Comparison of ENCODE assay signal across 8 cellular contexts in the genomic region with DNA sequence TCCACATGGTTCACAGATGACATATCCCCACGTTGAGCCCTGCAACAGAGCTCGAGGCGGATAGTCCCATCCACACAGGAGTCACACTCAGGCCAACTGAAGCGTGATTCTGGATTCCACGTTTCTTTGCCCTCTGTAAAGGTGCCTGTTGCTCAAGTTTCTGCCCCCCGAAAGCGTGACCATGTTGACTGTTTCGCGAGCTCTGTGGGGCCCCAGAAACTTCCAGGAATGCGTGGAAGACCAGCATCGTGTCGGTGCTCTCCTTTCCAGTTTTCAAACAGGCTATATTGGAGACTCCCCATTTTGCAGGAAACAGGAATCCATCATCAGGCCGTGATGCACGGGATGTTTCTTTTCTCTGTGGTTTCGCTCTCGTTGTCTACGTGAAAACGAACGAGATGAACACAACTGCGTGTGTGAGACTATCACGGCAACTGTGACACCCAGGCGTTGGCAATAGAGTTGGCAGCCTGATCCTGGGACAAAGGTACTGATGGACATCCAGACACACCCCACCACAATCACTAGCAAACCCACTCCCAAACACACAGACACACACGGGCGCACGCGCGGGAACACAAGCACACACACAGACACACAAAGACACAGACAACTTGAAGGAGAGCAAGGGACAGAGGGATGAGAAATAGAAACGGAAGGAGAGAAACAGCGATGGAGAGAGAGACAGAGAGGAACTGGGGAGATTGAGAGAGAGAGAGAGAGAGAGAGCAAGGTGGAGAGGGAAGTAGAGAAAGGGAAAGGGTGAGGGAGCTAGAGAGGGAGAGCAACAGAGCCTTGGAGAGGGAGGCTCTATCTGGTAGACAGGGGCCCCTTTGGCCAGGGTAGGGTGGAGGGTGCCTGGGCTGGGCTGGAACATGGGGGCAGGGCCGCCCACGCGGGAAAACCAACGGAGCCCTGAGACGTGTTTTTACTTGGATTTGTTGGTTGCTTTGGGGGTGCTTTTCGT.
A peak's percentile ranks its signal among the peaks of the same experiment; 100 is the strongest.
DNase-seq lines count a peak whose midpoint lies in the region; ATAC-seq, FAIRE-seq and TF ChIP-seq lines count a peak whose summit lies in the region.
"Not testable (repeated sequence)": the region's sequence is repeated elsewhere in the genome, so short reads cannot be mapped to it uniquely, and the experiment has no call there.

No MANE protein-coding gene starts in this region.

- WGBS in HepG2 (ENCODE audit: low lambda C conversion rate) = 54% methylated on average over 35 of the region's 35 CpGs
- 19 to 23% methylated on average over 35 of the region's 35 CpGs for WGBS in thyroid gland, 2 donors

- H3K27ac Mint-ChIP-seq in activated CD8-positive, alpha-beta T cell treated with anti-CD3 and anti-CD28 coated beads, Interleukin-2, amount 10 ng/mL, durations not matched to agents 7 days and 5 days = peak overlapping the region; percentile 66

- DNase-seq in ELR (ENCODE audit: low read depth) (peak; percentile 33), MG63 (peak; percentile 43), brain microvascular endothelial cell (peak; percentile 54), fibroblast of the aortic adventitia (ENCODE audit: low read depth) (peak; percentile 40), posterior cingulate gyrus (peak in 9 of 10 donors; percentile 45 to 95 (median 60)), thyroid gland (peak; percentile 13 to 26)
- peak; percentile 54 for DNase-seq in activated CD8-positive, alpha-beta T cell treated with anti-CD3 and anti-CD28 coated beads, Interleukin-2, amount 10 ng/mL, durations not matched to agents 7 days and 5 days
- DNase-seq in HepG2 (ENCODE audit: low spot score) = not testable (repeated sequence)

- H2AFZ ChIP-seq in HepG2 (ENCODE audit: low read length) = not testable (repeated sequence)

- peaks cover 10% of the 10 kb centered on the region; the same call in 1 of the 2 replicates for H3K4me1 ChIP-seq in HepG2 (ENCODE audit: insufficient read depth, low read length)
- peaks cover 10 to 37% of the 10 kb centered on the region in 2 donors for H3K4me1 ChIP-seq in thyroid gland

- not testable (repeated sequence) for TF ChIP-seq RAD21 in HepG2 (CRISPR knock-in tag; IDR thresholded peaks at IDR 0.05)

- intact Hi-C loops in HepG2 (cut with micrococcal nuclease; ENCODE audit: unreplicated experiment); posterior cingulate gyrus (cut with DNase I); thyroid gland (cut with DNase I): not testable (repeated sequence)

- POLR2A ChIA-PET in activated CD8-positive, alpha-beta T cell treated with anti-CD3 and anti-CD28 coated beads, Interleukin-2, amount 10 ng/mL, durations not matched to agents 7 days and 5 days (lab: Charles Lee) = interaction anchor here (2.8 kb wide), 1 partner anchor 1018 kb away, joined by 19 read pairs; no protein-coding TSS in a partner anchor
- POLR2A ChIA-PET in HepG2 (lab: Yijun Ruan, JAX) = interaction anchor here (2.2 kb wide), 1 partner anchor 1018 kb away, joined by 5 read pairs; no protein-coding TSS in a partner anchor

- not testable (repeated sequence) for ATAC-seq in activated CD8-positive, alpha-beta T cell treated with anti-CD3 and anti-CD28 coated beads, Interleukin-2, amount 10 ng/mL, durations not matched to agents 7 days and 5 days; HepG2

- H3K27me3 ChIP-seq in MG63; HepG2 (ENCODE audit: control insufficient read depth in 1 of 2, insufficient read depth in 2 of 2, low read length in 2 of 2): not testable (repeated sequence)
- peaks cover 16% of the 10 kb centered on the region for H3K27me3 ChIP-seq in brain microvascular endothelial cell (replicated peaks)
- H3K27me3 ChIP-seq in thyroid gland = peaks cover 15% of the 10 kb centered on the region

- in situ Hi-C loops in brain microvascular endothelial cell (cut with HindIII; ENCODE audit: low pct_ligation_motif_present, low sequenced_read_pairs); HepG2 (cut with HindIII; ENCODE audit: extremely low pct_ligation_motif_present, low pct_unique_long_range_greater_than_20kb): not testable (repeated sequence)

- H3K9me3 Mint-ChIP-seq in activated CD8-positive, alpha-beta T cell treated with anti-CD3 and anti-CD28 coated beads, Interleukin-2, amount 10 ng/mL, durations not matched to agents 7 days and 5 days (ENCODE audit: insufficient read depth) = not testable (repeated sequence)

- H3K27ac ChIP-seq in brain microvascular endothelial cell = peak overlapping the region; percentile 29
- H3K27ac ChIP-seq in HepG2 (ENCODE audit: extremely low read length, insufficient read depth, low read length); thyroid gland: not testable (repeated sequence)

- H3K36me3 Mint-ChIP-seq in activated CD8-positive, alpha-beta T cell treated with anti-CD3 and anti-CD28 coated beads, Interleukin-2, amount 10 ng/mL, durations not matched to agents 7 days and 5 days (ENCODE audit: low read depth) = peaks cover 23% of the 10 kb centered on the region

- TSS peak; percentile 46 for BruUV-seq in HepG2 (replicated peaks; lab: Mats Ljungman, UMichigan)

- peak overlapping the region; percentile 53 for H3K4me2 ChIP-seq in HepG2 (ENCODE audit: low read depth, low read length)

- not testable (repeated sequence) for H3K9me3 ChIP-seq in MG63; HepG2 (ENCODE audit: low read length); thyroid gland

- not testable (repeated sequence) for H3K9ac ChIP-seq in HepG2 (ENCODE audit: insufficient read depth, low read depth, low read length)

- TF ChIP-seq EP300 in HepG2 (IDR thresholded peaks at IDR 0.05; ENCODE audit: low read depth in 2 of 2, low read length in 2 of 2); HepG2 (CRISPR knock-in tag; IDR thresholded peaks at IDR 0.05; ENCODE audit: borderline replicate concordance): not testable (repeated sequence)

- peaks cover 29% of the 10 kb centered on the region for H3K27me3 Mint-ChIP-seq in activated CD8-positive, alpha-beta T cell treated with anti-CD3 and anti-CD28 coated beads, Interleukin-2, amount 10 ng/mL, durations not matched to agents 7 days and 5 days (ENCODE audit: low read depth)

- not testable (repeated sequence) for H3K79me2 ChIP-seq in HepG2 (ENCODE audit: insufficient read depth, low read length)

- H3K4me3 Mint-ChIP-seq in activated CD8-positive, alpha-beta T cell treated with anti-CD3 and anti-CD28 coated beads, Interleukin-2, amount 10 ng/mL, durations not matched to agents 7 days and 5 days = peak overlapping the region; percentile 87

- TF ChIP-seq POLR2A in HepG2 (IDR thresholded peaks at IDR 0.05; ENCODE audit: insufficient read depth in 1 of 2, low read depth in 2 of 2, low read length in 2 of 2); thyroid gland (IDR thresholded peaks at IDR 0.05): not testable (repeated sequence)

- not testable (repeated sequence) for FAIRE-seq in HepG2 (lab: Jason Lieb, UNC)

- H4K20me1 ChIP-seq in HepG2 (ENCODE audit: insufficient read depth, low read length) = not testable (repeated sequence)

- peak overlapping the region; percentile 68 for H3K4me3 ChIP-seq in MG63
- peak overlapping the region; percentile 67 for H3K4me3 ChIP-seq in brain microvascular endothelial cell (ENCODE audit: low read depth, low read length)
- H3K4me3 ChIP-seq in fibroblast of the aortic adventitia (ENCODE audit: low read depth, low read length) = peak overlapping the region; percentile 57
- H3K4me3 ChIP-seq in HepG2 (replicated peaks in 1 of 3; ENCODE audit: insufficient read depth in 1 of 3, low read depth in 2 of 3, low read length in 3 of 3) = peak overlapping the region; percentile 23 to 51 (median 49); a peak in 3 of 6 replicates
- peak overlapping the region in 1 of 3 donors; percentile 16 for H3K4me3 ChIP-seq in thyroid gland (replicated peaks in 1 of 3)

- CTCF ChIA-PET in activated CD8-positive, alpha-beta T cell treated with anti-CD3 and anti-CD28 coated beads, Interleukin-2, amount 10 ng/mL, durations not matched to agents 7 days and 5 days (lab: Charles Lee); HepG2 (lab: Yijun Ruan, JAX; ENCODE audit: low intra/inter-chr PET ratio, low total read pairs): not testable (repeated sequence)

- H3K36me3 ChIP-seq in MG63; brain microvascular endothelial cell (replicated peaks); HepG2 (replicated peaks in 1 of 2; ENCODE audit: control insufficient read depth in 1 of 2, insufficient read depth in 2 of 2, low read length in 2 of 2); thyroid gland: not testable (repeated sequence)

- peaks cover 37% of the 10 kb centered on the region for H3K4me1 Mint-ChIP-seq in activated CD8-positive, alpha-beta T cell treated with anti-CD3 and anti-CD28 coated beads, Interleukin-2, amount 10 ng/mL, durations not matched to agents 7 days and 5 days (ENCODE audit: low read depth)

- not testable (repeated sequence) for TF ChIP-seq CTCF in brain microvascular endothelial cell (IDR thresholded peaks at IDR 0.05; ENCODE audit: low read depth, low read length, missing control alignments); fibroblast of the aortic adventitia (IDR thresholded peaks at IDR 0.05; ENCODE audit: insufficient read depth, low read length); HepG2 (CRISPR knock-in tag; IDR thresholded peaks at IDR 0.05); thyroid gland (IDR thresholded peaks at IDR 0.05)

TF ChIP-seq in HepG2, 621 proteins besides CTCF, POLR2A, EP300 and RAD21:
- TF ChIP-seq TARDBP (CRISPR knock-in tag; IDR thresholded peaks at IDR 0.05) (0 out of 2 replicates have a peak, but pooled peaks have one; percentile 21), ZNF274 (CRISPR knock-in tag; IDR thresholded peaks at IDR 0.05) (0 out of 2 replicates have a peak, but pooled peaks have one; percentile 11), ZNF468 (CRISPR knock-in tag; IDR thresholded peaks at IDR 0.05) (0 out of 2 replicates have a peak, but pooled peaks have one; percentile 26), HIVEP1 (CRISPR knock-in tag; IDR thresholded peaks at IDR 0.05) (peak; percentile 27; the same call in 1 of the 2 replicates), RBM39 (IDR thresholded peaks at IDR 0.05; ENCODE audit: low read depth, low read length, poor library complexity, severe bottlenecking) (peak; percentile 18), ZNF678 (CRISPR knock-in tag; IDR thresholded peaks at IDR 0.05) (0 out of 2 replicates have a peak, but pooled peaks have one; percentile 8), REPIN1 (CRISPR knock-in tag; IDR thresholded peaks at IDR 0.05; ENCODE audit: borderline replicate concordance, low read depth) (0 out of 2 replicates have a peak, but pooled peaks have one; percentile 22), MTA1 (CRISPR knock-in tag; IDR thresholded peaks at IDR 0.05; ENCODE audit: borderline replicate concordance) (peak; percentile 14; the same call in 1 of the 2 replicates)
